8 cellular contexts compared by ENCODE assay signal in the genomic region with DNA sequence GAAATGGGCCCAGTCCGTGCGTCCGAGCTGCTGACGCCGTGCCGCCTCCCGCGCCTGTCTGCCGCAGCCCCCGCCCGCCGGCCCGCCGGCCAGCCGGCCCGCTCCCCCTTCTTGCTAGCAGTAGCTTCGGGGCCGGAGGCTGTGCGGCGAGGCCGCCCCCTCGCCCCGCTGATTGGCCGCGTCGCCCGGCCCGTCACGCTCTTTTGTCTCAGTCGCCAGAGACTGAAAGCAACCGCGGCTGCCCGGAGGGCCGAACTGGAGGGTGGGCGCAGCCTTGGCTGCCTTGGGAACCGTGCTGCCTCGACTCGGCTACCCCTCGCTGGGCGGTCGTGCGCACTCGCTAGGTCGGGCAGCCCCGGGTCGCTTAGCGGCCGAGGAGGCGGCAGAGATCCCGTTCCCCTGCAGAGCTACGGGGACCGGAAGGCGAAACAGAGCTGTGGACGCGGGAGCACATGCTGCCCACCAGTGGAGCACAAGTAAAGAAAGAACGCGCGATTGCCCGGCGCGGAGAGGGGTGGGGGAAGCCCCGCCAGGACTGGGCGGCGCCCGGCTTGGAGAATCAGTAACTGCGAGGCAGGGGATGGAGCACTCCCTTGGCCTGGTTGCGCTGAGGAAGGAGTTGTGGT. TPM values are rescaled to one million over a fixed set of nuclear protein-coding genes. Genes with fewer than 3 reads are reported as not detected.
DNase-seq lines count a peak whose midpoint lies in the region; ATAC-seq and FAIRE-seq lines count a peak whose summit lies in the region.

A gene (plus strand): TSS at position 198 of the 626 bp plus-strand sequence. CDS start 1,589 bp downstream, outside the sequence.

- peak; percentile 73 for ATAC-seq in HG02571 (IDR thresholded peaks at IDR 0.05; ENCODE audit: unreplicated experiment)

- H3K36me3 ChIP-seq in small intestine (ENCODE audit: control insufficient read depth in 2 of 2, insufficient read depth in 2 of 2, low read length in 2 of 2): no peaks in the 10 kb centered on the region

- no peaks in the 10 kb centered on the region for H3K27me3 ChIP-seq in small intestine (ENCODE audit: control insufficient read depth in 2 of 2, insufficient read depth in 2 of 2, low read length in 2 of 2)

- 0 to 28% (median 13%) methylated on average over 49 to 67 of the region's 67 CpGs for WGBS in small intestine, 3 donors

- FAIRE-seq in small intestine (lab: Jason Lieb, UNC): no peak

- H3K27ac ChIP-seq in small intestine (ENCODE audit: low read depth in 1 of 2, low read length in 1 of 2): peak within 1 kb of the TSS; percentile 0 to 89

- H3K9me3 ChIP-seq in small intestine (ENCODE audit: control insufficient read depth, low read depth): no peaks in the 10 kb centered on the region

- peak within 1 kb of the TSS; percentile 36 to 51 for H3K4me3 ChIP-seq in small intestine (ENCODE audit: low read depth in 1 of 2, low read length in 2 of 2)

- no peaks in the 10 kb centered on the region for H3K4me1 ChIP-seq in small intestine (ENCODE audit: control insufficient read depth in 2 of 2, insufficient read depth in 1 of 2, low read depth in 1 of 2, low read length in 1 of 2)

- DNase-seq in DMS153 (lab: John Stamatoyannopoulos, UW) (peak; percentile 35), DMS153 treated with DMSO at 0.1 percent for 48 hours (lab: John Stamatoyannopoulos, UW; ENCODE audit: unreplicated experiment) (no peak), NCI-H1048 (lab: John Stamatoyannopoulos, UW) (peak; percentile 6), T1000 (lab: John Stamatoyannopoulos, UW) (peak; percentile 11), iPS-NIHi7 (ENCODE audit: extremely low spot score) (peak; percentile 95), small intestine (no peak)
- peak; percentile 38 for DNase-seq in central memory CD4-positive, alpha-beta T cell

RNA-seq across cellular contexts. Expression of the gene that starts here (rescaled TPM):
- under 1 TPM in 1 of 3 donors, not detected in 2; 0.70 TPM for polyA plus RNA-seq in small intestine

Comparison
In these comparisons a context has a peak if more than half of its experiments do, and no peak if none do; other contexts are left out.
1. DNase-seq: peak in DMS153 (single experiment), NCI-H1048 (single experiment), T1000 (single experiment), central memory CD4-positive, alpha-beta T cell (single experiment) and iPS-NIHi7 (single experiment); none in DMS153 treated with DMSO at 0.1 percent for 48 hours (single experiment) and small intestine (single experiment).